Comparison of ENCODE assay signal across 16 cellular contexts in the genomic region with DNA sequence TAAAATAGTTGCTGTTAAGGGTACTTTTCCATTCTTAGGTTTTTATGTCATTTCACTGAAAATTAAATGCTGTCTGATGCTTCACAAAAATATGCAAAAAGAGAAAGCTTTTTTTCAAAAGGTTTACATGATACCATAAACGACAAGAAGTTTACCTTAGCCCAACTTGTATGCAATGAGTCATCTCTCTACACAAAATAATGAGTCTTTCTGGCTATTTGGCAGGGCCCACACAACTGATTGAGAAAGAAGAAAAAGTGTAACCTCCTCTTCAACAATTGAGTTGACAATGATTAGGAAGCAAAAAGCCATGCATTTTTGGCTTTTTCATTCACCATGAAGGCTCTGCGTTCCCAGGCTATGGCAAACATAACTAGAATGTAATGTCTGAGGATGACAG.
DNase-seq lines count a peak whose midpoint lies in the region; ATAC-seq and TF ChIP-seq lines count a peak whose summit lies in the region.
"Had no signal": no experiment of that assay in that cellular context is flagged by ENCODE, and none has a peak within 500 bp of the region (broad histone marks: within the 10 kb centered on the region; RNA-seq: fewer than 3 reads in every experiment).

No MANE protein-coding gene starts in this region.

- H3K9me3 Mint-ChIP-seq in activated T-cell treated with anti-CD3 and anti-CD28 coated beads, Interleukin-2, amount 50 U/mL, for 72 hours: peaks cover 0 to 2% of the 10 kb centered on the region in 2 donors
- H3K9me3 Mint-ChIP-seq: H9 had no signal

- H3K27ac Mint-ChIP-seq in activated T-cell treated with anti-CD3 and anti-CD28 coated beads, Interleukin-2, amount 50 U/mL, for 72 hours: no peak overlapping the region
- H3K27ac Mint-ChIP-seq: B cell; CD8-positive, alpha-beta T cell; H9; IgD-negative memory B cell had no signal

- no peaks in the 10 kb centered on the region for H3K4me1 Mint-ChIP-seq in activated T-cell treated with anti-CD3 and anti-CD28 coated beads, Interleukin-2, amount 50 U/mL, for 72 hours (ENCODE audit: low read depth)
- H3K4me1 Mint-ChIP-seq: B cell, H9, IgD-negative memory B cell had no signal

- H3K4me3 Mint-ChIP-seq in activated T-cell treated with anti-CD3 and anti-CD28 coated beads, Interleukin-2, amount 50 U/mL, for 72 hours: no peak overlapping the region
- H3K4me3 Mint-ChIP-seq: B cell; CD8-positive, alpha-beta T cell; H9; IgD-negative memory B cell had no signal

- H3K4me1 ChIP-seq in RWPE2 (ENCODE audit: insufficient read depth, poor library complexity, severe bottlenecking): peaks cover 17% of the 10 kb centered on the region

- no peaks in the 10 kb centered on the region for H3K36me3 ChIP-seq in RWPE2 (ENCODE audit: low read depth)
- H3K36me3 ChIP-seq: BLaER1 treated with 17β-estradiol and CSF1 and Interleukin-3, amounts not matched to agents 10 nM and 100 nM had no signal

- H3K27me3 ChIP-seq in RWPE2 (ENCODE audit: insufficient read depth, poor library complexity, severe bottlenecking): no peaks in the 10 kb centered on the region
- H3K27me3 ChIP-seq: BLaER1 treated with 17β-estradiol and CSF1 and Interleukin-3, amounts not matched to agents 10 nM and 100 nM had no signal

- H3K9me3 ChIP-seq in RWPE2 (ENCODE audit: severe bottlenecking): no peaks in the 10 kb centered on the region
- H3K9me3 ChIP-seq: BLaER1 treated with 17β-estradiol and CSF1 and Interleukin-3, amounts not matched to agents 10 nM and 100 nM had no signal

- DNase-seq in DMS53 (lab: John Stamatoyannopoulos, UW) (peak; percentile 69), H4 (ENCODE audit: low spot score) (peak; percentile 23), RWPE2 (ENCODE audit: low spot score) (no peak), epithelial cell of prostate (ENCODE audit: low read depth, low spot score) (peak; percentile 2), omental fat pad (ENCODE audit: low spot score) (no peak), HCEC 1CT (no peak)
- DNase-seq in activated T-cell treated with anti-CD3 and anti-CD28 coated beads, Interleukin-2, amount 50 U/mL, for 72 hours: no peak
- DNase-seq: 8988T; Calu3; CD8-positive, alpha-beta T cell; GM23248; H9 had no signal

- H3K27me3 Mint-ChIP-seq in activated T-cell treated with anti-CD3 and anti-CD28 coated beads, Interleukin-2, amount 50 U/mL, for 72 hours (ENCODE audit: low read depth): no peaks in the 10 kb centered on the region
- H3K27me3 Mint-ChIP-seq: B cell, IgD-negative memory B cell had no signal

- ATAC-seq in RWPE2 (ENCODE audit: low read depth) (peak; percentile 58; the same call in 2 of the 3 replicates), omental fat pad (ENCODE audit: low FRiP score) (no peak)
- ATAC-seq in activated T-cell treated with anti-CD3 and anti-CD28 coated beads, Interleukin-2, amount 50 U/mL, for 72 hours (replicated peaks in 1 of 2): no peak
- ATAC-seq: CD8-positive, alpha-beta T cell; HepG2 had no signal

- TF ChIP-seq CTCF in RWPE2 (IDR thresholded peaks at IDR 0.05; ENCODE audit: poor library complexity, severe bottlenecking): no peak
- no peak for TF ChIP-seq CTCF in omental fat pad (IDR thresholded peaks at IDR 0.05)

- H3K27ac ChIP-seq in RWPE2 (ENCODE audit: poor library complexity, severe bottlenecking) (no peak overlapping the region), epithelial cell of prostate (no peak overlapping the region)
- H3K27ac ChIP-seq: BLaER1 treated with 17β-estradiol and CSF1 and Interleukin-3, amounts not matched to agents 10 nM and 100 nM; GM23248 had no signal

- no peak overlapping the region for H3K4me3 ChIP-seq in RWPE2 (ENCODE audit: severe bottlenecking)
- H3K4me3 ChIP-seq: BLaER1 treated with 17β-estradiol and CSF1 and Interleukin-3, amounts not matched to agents 10 nM and 100 nM; GM23248 had no signal

- no peaks in the 10 kb centered on the region for H3K36me3 Mint-ChIP-seq in activated T-cell treated with anti-CD3 and anti-CD28 coated beads, Interleukin-2, amount 50 U/mL, for 72 hours (ENCODE audit: insufficient read depth in 2 of 2)
- H3K36me3 Mint-ChIP-seq: CD8-positive, alpha-beta T cell; IgD-negative memory B cell had no signal

Comparison
In these comparisons a context has a peak if more than half of its experiments do, and no peak if none do; other contexts are left out.
1. DNase-seq: peak in DMS53 (single experiment), H4 (single experiment) and epithelial cell of prostate (single experiment); none in RWPE2 (single experiment), omental fat pad (single experiment), activated T-cell treated with anti-CD3 and anti-CD28 coated beads, Interleukin-2, amount 50 U/mL, for 72 hours (0 of 2) and HCEC 1CT (single experiment).